1 cellular context compared by ENCODE assay signal in the genomic region with DNA sequence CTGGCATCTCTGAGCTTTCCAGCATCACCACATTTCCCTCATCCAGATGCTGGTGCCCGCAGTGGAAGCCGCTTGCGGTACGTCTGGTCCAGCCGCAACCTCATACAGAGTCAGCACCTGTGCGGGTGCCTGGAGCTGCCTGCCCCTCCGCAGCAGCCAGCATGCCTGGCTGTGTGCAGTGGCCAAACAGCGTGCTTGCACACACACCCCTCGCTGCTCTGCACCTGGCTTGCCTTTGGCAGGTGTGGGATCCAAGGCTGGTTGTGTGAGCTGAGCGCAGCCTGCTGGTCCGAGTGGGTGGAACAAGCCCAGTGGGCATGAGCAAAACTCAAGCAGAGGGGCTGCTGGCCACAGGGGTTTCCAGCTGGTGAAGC.
TF ChIP-seq lines count a peak whose summit lies in the region.

No MANE protein-coding gene starts in this region.

TF ChIP-seq in GM12878, 131 proteins besides CTCF, POLR2A, EP300 and RAD21 (continued from another document):
- TF ChIP-seq ZBTB40 (IDR thresholded peaks at IDR 0.05; ENCODE audit: borderline replicate concordance) (no peak), BACH1 (IDR thresholded peaks at IDR 0.05; ENCODE audit: borderline replicate concordance) (no peak), RELB (IDR thresholded peaks at IDR 0.05; ENCODE audit: low read depth) (no peak), MEF2A (IDR thresholded peaks at IDR 0.05; ENCODE audit: insufficient read depth, low read depth, low read length) (no peak), RELA (IDR thresholded peaks at IDR 0.05; ENCODE audit: borderline replicate concordance, partially characterized antibody) (no peak), CBX3 (IDR thresholded peaks at IDR 0.05; ENCODE audit: borderline replicate concordance, low read depth) (no peak), TCF3 (IDR thresholded peaks at IDR 0.05; ENCODE audit: borderline replicate concordance, insufficient read depth, low read depth, low read length) (no peak), ZBTB33 (IDR thresholded peaks at IDR 0.05) (no peak), PML (IDR thresholded peaks at IDR 0.05; ENCODE audit: low read length) (no peak), KLF5 (IDR thresholded peaks at IDR 0.05; ENCODE audit: partially characterized antibody) (no peak), BRCA1 (IDR thresholded peaks at IDR 0.05; ENCODE audit: low read depth, low read length) (no peak), MLLT1 (IDR thresholded peaks at IDR 0.05) (no peak)
TF ChIP-seq in GM12878: peak in this region for 0.
